8 cellular contexts compared by ENCODE assay signal in genomic region chr4:94452476-94453300, GRCh38. TPM values are rescaled to one million over a fixed set of nuclear protein-coding genes. Genes with fewer than 3 reads are reported as not detected.
A peak's percentile ranks its signal among the peaks of the same experiment; 100 is the strongest.
DNase-seq lines count a peak whose midpoint lies in the region; ATAC-seq, FAIRE-seq and TF ChIP-seq lines count a peak whose summit lies in the region.

No MANE protein-coding gene starts in this region.

- ATAC-seq in HG03354 (IDR thresholded peaks at IDR 0.05; ENCODE audit: poor library complexity, severe bottlenecking, unreplicated experiment) (peak; percentile 8), K562 (peak; percentile 56), GM18520 (IDR thresholded peaks at IDR 0.05; ENCODE audit: unreplicated experiment) (no peak)

- TF ChIP-seq CTCF in A673 (conservative IDR thresholded peaks at IDR 0.05; ENCODE audit: low read depth, low read length), result no peak
- no peak for TF ChIP-seq CTCF in GM13976 (IDR thresholded peaks at IDR 0.05; ENCODE audit: borderline replicate concordance, control extremely low read depth, extremely low read depth, insufficient read depth, missing control alignments)
- no peak for TF ChIP-seq CTCF in K562 (IDR thresholded peaks at IDR 0.05 in 2 of 3, conservative IDR thresholded peaks at IDR 0.05 in 1 of 3; ENCODE audit: insufficient read depth in 2 of 3, low read depth in 1 of 3, low read length in 3 of 3)
- no peak for TF ChIP-seq CTCF in prostate gland (IDR thresholded peaks at IDR 0.05)

- no peaks in the 10 kb centered on the region for H3K9me1 ChIP-seq in K562 (ENCODE audit: control insufficient read depth, insufficient read depth, low read length)

- in situ Hi-C loops in GM13976 (cut with MboI; ENCODE audit: low sequenced_read_pairs, unreplicated experiment) (no loop called here), K562 (cut with MboI) (no loop called here)

- H3K27ac ChIP-seq in A673 (ENCODE audit: low read depth, low read length, poor library complexity, severe bottlenecking) (peak overlapping the region; percentile 94), SJSA1 (peak overlapping the region; percentile 53), K562 (ENCODE audit: extremely low read depth, low read depth, low read length) (peak overlapping the region; percentile 68), prostate gland (peak overlapping the region; percentile 96 to 97)

- peaks cover 21% of the 10 kb centered on the region for H3K36me3 ChIP-seq in A673 (ENCODE audit: insufficient read depth, low read length, poor library complexity, severe bottlenecking)
- H3K36me3 ChIP-seq in SJSA1, result peaks cover 28% of the 10 kb centered on the region
- peaks cover 22% of the 10 kb centered on the region; the same call in 2 of the 3 replicates for H3K36me3 ChIP-seq in K562 (ENCODE audit: control insufficient read depth, insufficient read depth, low read length)
- no peaks in the 10 kb centered on the region for H3K36me3 ChIP-seq in prostate gland

- H3K4me3 ChIP-seq in A673 (ENCODE audit: low read depth, low read length, poor library complexity, severe bottlenecking) (peak overlapping the region; percentile 82), SJSA1 (peak overlapping the region; percentile 92), K562 (peak overlapping the region; percentile 84), prostate gland (peak overlapping the region; percentile 97)

- H3K79me2 ChIP-seq in K562 (ENCODE audit: control insufficient read depth, insufficient read depth, low read length), result peaks cover 58% of the 10 kb centered on the region

- peak; percentile 44 for DNase-seq in A673 (ENCODE audit: low spot score)
- DNase-seq in GM13976 (ENCODE audit: low spot score), result peak; percentile 27
- DNase-seq in SJSA1 (ENCODE audit: low read depth in 1 of 2, low spot score in 2 of 2), result peak; percentile 72 to 79
- DNase-seq in K562 (ENCODE audit: extremely low read depth in 1 of 4, low spot score in 3 of 4), result peak; percentile 39 to 77 (median 50)
- DNase-seq in hypothalamus (lab: John Stamatoyannopoulos, UW), result peak in 43 of 51 donors; percentile 4 to 72 (median 29)
- peak; percentile 85 for DNase-seq in prostate gland (ENCODE audit: low spot score)

- intact Hi-C loops in A673 (cut with micrococcal nuclease; ENCODE audit: unreplicated experiment), result loop anchor here (1.0 to 5.0 kb wide), 2 partner anchors 125 to 143 kb away; no protein-coding TSS in a partner anchor
- intact Hi-C loops in K562 (cut with micrococcal nuclease), result loop anchor here (1.0 to 5.0 kb wide), 3 partner anchors 24 to 100 kb away; no protein-coding TSS in a partner anchor
- intact Hi-C loops in prostate gland (cut with DNase I), result loop anchor here (5.0 kb wide), 2 partner anchors 65 to 145 kb away; no protein-coding TSS in a partner anchor

- H3K27me3 ChIP-seq in A673 (replicated peaks; ENCODE audit: insufficient read depth, low read depth, low read length, poor library complexity) (no peaks in the 10 kb centered on the region), SJSA1 (replicated peaks) (no peaks in the 10 kb centered on the region), K562 (ENCODE audit: control insufficient read depth in 2 of 2, insufficient read depth in 2 of 2, low read length in 2 of 2) (no peaks in the 10 kb centered on the region), prostate gland (replicated peaks; ENCODE audit: insufficient read depth) (no peaks in the 10 kb centered on the region)

- TF ChIP-seq POLR2A in K562 (conservative IDR thresholded peaks at IDR 0.05), result no peak
- TF ChIP-seq POLR2A in prostate gland (IDR thresholded peaks at IDR 0.05), result peak; percentile 55

- H3K4me2 ChIP-seq in K562 (ENCODE audit: insufficient read depth, low read length), result peak overlapping the region; percentile 76

- peaks cover 32% of the 10 kb centered on the region for H3K4me1 ChIP-seq in A673 (ENCODE audit: insufficient read depth, low read length, poor library complexity, severe bottlenecking)
- peaks cover 29% of the 10 kb centered on the region for H3K4me1 ChIP-seq in SJSA1 (replicated peaks)
- peaks cover 4 to 20% of the 10 kb centered on the region in 2 experiments for H3K4me1 ChIP-seq in K562 (replicated peaks in 1 of 2; ENCODE audit: control insufficient read depth in 2 of 2, insufficient read depth in 2 of 2, low read length in 2 of 2)
- no peaks in the 10 kb centered on the region for H3K4me1 ChIP-seq in prostate gland (replicated peaks)

- WGBS in K562 (ENCODE audit: insufficient coverage, low coverage, missing lambda C conversion rate), result under 1% methylated on average over 24 of the region's 25 CpGs
- WGBS in prostate gland, result 1% methylated on average over 25 of the region's 25 CpGs

- no peak for TF ChIP-seq EP300 in K562 (IDR thresholded peaks at IDR 0.05; ENCODE audit: low read length)

- no peak for TF ChIP-seq RAD21 in K562 (CRISPR knock-in tag; conservative IDR thresholded peaks at IDR 0.05 in 1 of 2, IDR thresholded peaks at IDR 0.05 in 1 of 2)

- H3K9ac ChIP-seq in K562 (ENCODE audit: insufficient read depth in 1 of 2, low read depth in 2 of 2, low read length in 2 of 2), result peak overlapping the region; percentile 73 to 97

- peak overlapping the region; percentile 95 for H2AFZ ChIP-seq in K562 (ENCODE audit: low read depth, low read length)

- CTCF ChIA-PET in A673 (lab: Charles Lee), result no interaction called here
- CTCF ChIA-PET in K562 (lab: Yijun Ruan, JAX; ENCODE audit: low intra/inter-chr PET ratio), result interaction anchor here (0.6 kb wide), 1 partner anchor 174 kb away, joined by 3 read pairs; no protein-coding TSS in a partner anchor

- POLR2A ChIA-PET in A673 (lab: Charles Lee; ENCODE audit: low non-redundant PET), result interaction anchor here (0.6 kb wide), 1 partner anchor 42 kb away, joined by 5 read pairs; no protein-coding TSS in a partner anchor
- POLR2A ChIA-PET in K562 (lab: Yijun Ruan, JAX), result interaction anchor here (0.7 to 1.8 kb wide), 6 partner anchors 9 to 134 kb away, joined by 3 to 7 read pairs (median 4); no protein-coding TSS in a partner anchor

- H3K9me3 ChIP-seq in A673 (ENCODE audit: low read depth, low read length, poor library complexity, severe bottlenecking) (no peaks in the 10 kb centered on the region), SJSA1 (replicated peaks) (no peaks in the 10 kb centered on the region), K562 (replicated peaks; ENCODE audit: control insufficient read depth, insufficient read depth, low read depth, low read length) (no peaks in the 10 kb centered on the region), prostate gland (no peaks in the 10 kb centered on the region)

- BruUV-seq in A673 (replicated peaks; lab: Mats Ljungman, UMichigan), result no TSS peak
- TSS peak; percentile 47 for BruUV-seq in K562 (replicated peaks; lab: Mats Ljungman, UMichigan)

- FAIRE-seq in K562 (lab: Jason Lieb, UNC), result peak; percentile 77

- H4K20me1 ChIP-seq in K562 (replicated peaks; ENCODE audit: control insufficient read depth, insufficient read depth, low read length), result no peaks in the 10 kb centered on the region

TF ChIP-seq in K562, 482 proteins besides CTCF, POLR2A, EP300 and RAD21 (continues in another document):
- TF ChIP-seq RCOR1 (IDR thresholded peaks at IDR 0.05; ENCODE audit: borderline replicate concordance in 1 of 2, low read depth in 2 of 2, low read length in 2 of 2) (0 out of 4 replicates have a peak, but pooled peaks of 1 of the 2 experiments have one; percentile 26), E2F5 (CRISPR knock-in tag; IDR thresholded peaks at IDR 0.05) (no peak), CHD1 (IDR thresholded peaks at IDR 0.05; ENCODE audit: low read length) (peak; percentile 19), CREB1 (IDR thresholded peaks at IDR 0.05) (no peak), CREB1 (CRISPR knock-in tag; IDR thresholded peaks at IDR 0.05) (no peak), SIN3A (IDR thresholded peaks at IDR 0.05; ENCODE audit: borderline replicate concordance in 2 of 2, control insufficient read depth in 1 of 2, low read depth in 2 of 2, low read length in 2 of 2) (peak; percentile 57 to 58; a peak in 1 of 4 replicates), KLF1 (tag; IDR thresholded peaks at IDR 0.05) (peak; percentile 52; the same call in 1 of the 2 replicates), ZNF133 (CRISPR knock-in tag; IDR thresholded peaks at IDR 0.05) (no peak)

RNA-seq across cellular contexts. Expression of gene PDLIM5, which starts 0.9 kb away (rescaled TPM):
- total RNA-seq in A673 (2021), result 174 and 183 TPM in 2 replicates
- total RNA-seq in SJSA1 (2014; rRNA removed; shearing (Covaris generic)), result 84.2 and 133 TPM in 2 replicates
- total RNA-seq in K562 (2011; cell fraction: chromatin; rRNA removed; ENCODE audit: low replicate concordance), result 262 and 263 TPM in 2 replicates
- total RNA-seq in K562 (2011; cell fraction: nucleolus; rRNA removed), result 100 and 103 TPM in 2 replicates
- 170 and 292 TPM in 2 replicates for total RNA-seq in K562 (2011; cell fraction: nucleoplasm; rRNA removed)
- total RNA-seq in K562 (2014; rRNA removed), result 36.9 and 48.3 TPM in 2 replicates
- total RNA-seq in K562 (2014; rRNA removed; fragmentation: Illumina TruSeq; extraction: Trizol), result 79.8 and 82.1 TPM in 2 replicates
- total RNA-seq in K562 (2015; rRNA removed; fragmentation: Illumina TruSeq; extraction: Trizol), result 58.5 and 62.5 TPM in 2 replicates
- 89.9 and 97.5 TPM in 2 replicates for total RNA-seq in K562 (2021)
- polyA plus RNA-seq in K562 (2011; rRNA removed), result 100 and 126 TPM in 2 replicates
- 84.4 and 144 TPM in 2 replicates for polyA plus RNA-seq in K562 (2011; cell fraction: cytosol; rRNA removed)
- 60.0 and 82.0 TPM in 2 replicates for polyA plus RNA-seq in K562 (2011; cell fraction: nucleus; rRNA removed)
- 42.7 and 55.2 TPM in 2 replicates for polyA plus RNA-seq in K562 (2012)
- 117 and 127 TPM in 2 replicates for polyA plus RNA-seq in K562 (2014; fragmentation: Illumina TruSeq; extraction: Trizol)
- 10 to 100 TPM; 42.2 to 55.8 TPM for polyA plus RNA-seq in K562 (2014; fragmentation: Nextera tagmentation; extraction: Ambion mirVana)
- polyA plus RNA-seq in K562 (2014; rRNA removed), result 39.0 and 47.9 TPM in 2 replicates
- polyA minus RNA-seq in K562 (2011; rRNA and poly(A)+ RNA removed), result 213 and 326 TPM in 2 replicates
- 60.9 and 98.0 TPM in 2 replicates for polyA minus RNA-seq in K562 (2011; cell fraction: cytosol; rRNA and poly(A)+ RNA removed)
- polyA minus RNA-seq in K562 (2011; cell fraction: nucleus; rRNA and poly(A)+ RNA removed), result 172 and 173 TPM in 2 replicates
- 100 to 1,000 TPM; 115 to 228 TPM for total RNA-seq in prostate gland

Comparison
In these comparisons a context has a peak if more than half of its experiments do, and no peak if none do; other contexts are left out.
1. DNase-seq: peak in every context shown above with its lines; median percentile 85 in prostate gland; 76 in SJSA1; 50 in K562; 44 in A673; 29 in hypothalamus; 27 in GM13976.